8 cellular contexts compared by ENCODE assay signal in the genomic region with DNA sequence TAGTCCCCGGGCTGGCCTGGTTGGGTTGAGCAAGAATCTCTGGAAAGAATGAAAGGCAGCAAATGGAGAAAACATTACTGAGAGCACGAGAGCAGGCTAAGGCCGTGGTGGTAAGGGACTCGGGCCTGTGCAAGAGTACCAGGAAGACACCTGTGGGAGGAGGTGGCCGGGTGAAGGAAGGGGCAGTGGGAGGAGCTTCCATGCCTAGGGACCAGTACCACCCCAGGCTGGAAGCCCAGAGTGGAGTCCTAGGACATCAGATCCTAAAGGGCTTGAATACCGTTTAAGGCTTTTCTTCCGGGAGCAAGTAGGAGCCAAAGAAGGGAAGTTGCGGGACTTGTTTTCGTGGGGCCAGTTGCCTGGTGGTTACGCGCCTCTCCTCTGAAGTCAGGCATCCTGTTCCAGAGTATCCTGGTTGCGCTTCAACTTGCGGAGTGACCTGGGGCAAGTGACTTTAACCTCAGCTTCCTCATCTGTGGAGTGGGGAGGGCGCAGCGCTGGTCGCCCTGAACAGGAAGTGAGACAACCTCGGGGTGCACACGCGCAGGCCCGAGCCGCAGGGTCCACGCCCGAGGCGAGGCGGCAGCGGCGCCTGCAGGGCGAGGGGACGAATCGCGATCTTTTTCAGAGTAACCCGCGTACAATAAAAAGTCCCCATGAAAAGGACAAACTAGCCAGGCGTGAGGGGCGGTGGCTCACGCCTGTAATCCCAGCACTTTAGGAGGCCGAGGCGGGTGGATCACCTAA.
DNase-seq lines count a peak whose midpoint lies in the region; ATAC-seq and TF ChIP-seq lines count a peak whose summit lies in the region.

No MANE protein-coding gene starts in this region.

- peaks cover 14% of the 10 kb centered on the region for H4K20me1 ChIP-seq in DND-41 (ENCODE audit: insufficient read depth, low read length)

- H3K79me2 ChIP-seq in DND-41 (ENCODE audit: insufficient read depth, low read length) = peaks cover 54% of the 10 kb centered on the region

- H3K36me3 ChIP-seq in DND-41 (ENCODE audit: insufficient read depth, low read length) (peaks cover 37% of the 10 kb centered on the region), KOPT-K1 (ENCODE audit: insufficient read depth, low read length) (peaks cover 21% of the 10 kb centered on the region; the same call in 1 of the 2 replicates), neutrophil (peaks cover 25% of the 10 kb centered on the region)

- peak overlapping the region; percentile 99 for H3K4me2 ChIP-seq in DND-41 (ENCODE audit: insufficient read depth, low read length)

- no peaks in the 10 kb centered on the region for H3K27me3 ChIP-seq in DND-41 (ENCODE audit: insufficient read depth, low read length, poor library complexity)
- peaks cover 3% of the 10 kb centered on the region for H3K27me3 ChIP-seq in neutrophil

- ATAC-seq in DND-41 (ENCODE audit: insufficient read depth, low read depth) = peak; percentile 69
- ATAC-seq in GM21529 (IDR thresholded peaks at IDR 0.05; ENCODE audit: unreplicated experiment) = peak; percentile 70

- H3K9me3 ChIP-seq in DND-41 (ENCODE audit: insufficient read depth, low read length, severe bottlenecking) = no peaks in the 10 kb centered on the region
- H3K9me3 ChIP-seq in KOPT-K1 (ENCODE audit: insufficient read depth, low read length, poor library complexity, severe bottlenecking) = no peaks in the 10 kb centered on the region
- no peaks in the 10 kb centered on the region for H3K9me3 ChIP-seq in neutrophil

- H3K4me3 ChIP-seq in DND-41 (ENCODE audit: low read depth in 1 of 2, low read length in 2 of 2) (peak overlapping the region; percentile 85 to 97), neutrophil (ENCODE audit: low read depth in 1 of 2, low read length in 1 of 2) (peak overlapping the region; percentile 86 to 96)

- H2AFZ ChIP-seq in DND-41 (ENCODE audit: low read depth, low read length) = peak overlapping the region; percentile 95

- H3K9ac ChIP-seq in DND-41 (ENCODE audit: low read depth, low read length) = peak overlapping the region; percentile 91

- H3K4me1 ChIP-seq in DND-41 (ENCODE audit: insufficient read depth, low read length) (peaks cover 44% of the 10 kb centered on the region), neutrophil (ENCODE audit: control insufficient read depth in 1 of 2, insufficient read depth in 1 of 2, low read depth in 1 of 2, low read length in 1 of 2) (peaks cover 86 to 87% of the 10 kb centered on the region in 2 experiments)

- H3K27ac ChIP-seq in DND-41 (ENCODE audit: low read length) = peak overlapping the region; percentile 72
- H3K27ac ChIP-seq in KOPT-K1 (ENCODE audit: low read depth, low read length, poor library complexity, severe bottlenecking) = peak overlapping the region; percentile 70
- H3K27ac ChIP-seq in neutrophil = peak overlapping the region; percentile 99
- peak overlapping the region; percentile 67 for H3K27ac ChIP-seq in substantia nigra (ENCODE audit: low read depth, low read length, poor library complexity, severe bottlenecking)

- DNase-seq in DND-41 (peak; percentile 82), SHP77 (lab: John Stamatoyannopoulos, UW) (peak; percentile 85 to 89), activated gamma-delta T cell treated with Interleukin-2 at 50 U/mL for 16 hours (peak; percentile 75), foreskin melanocyte (peak; percentile 42), substantia nigra (lab: John Stamatoyannopoulos, UW) (peak in 40 of 49 donors; percentile 8 to 84 (median 49))

- TF ChIP-seq CTCF in DND-41 (IDR thresholded peaks at IDR 0.05; ENCODE audit: borderline replicate concordance, extremely low read depth, low read length, poor library complexity, severe bottlenecking) = peak; percentile 79
- TF ChIP-seq CTCF in neutrophil (IDR thresholded peaks at IDR 0.05) = peak; percentile 90

Comparison
In these comparisons a context has a peak if more than half of its experiments do, and no peak if none do; other contexts are left out.
1. Peak in every context shown above with its lines: DNase-seq, ATAC-seq, H3K4me3 ChIP-seq and H3K27ac ChIP-seq.